ENCODE assay signal across 11 cellular contexts in genomic region chr11:82978422-82979099, GRCh38.
DNase-seq lines count a peak whose midpoint lies in the region; ATAC-seq and TF ChIP-seq lines count a peak whose summit lies in the region.
"Had no signal": no experiment of that assay in that cellular context is flagged by ENCODE, and none has a peak within 500 bp of the region (broad histone marks: within the 10 kb centered on the region; RNA-seq: fewer than 3 reads in every experiment).

No MANE protein-coding gene starts in this region.

- peak; percentile 67 for ATAC-seq in GM18909 (IDR thresholded peaks at IDR 0.05; ENCODE audit: poor library complexity, unreplicated experiment)
- ATAC-seq: WTC11 had no signal

- POLR2A ChIA-PET in AG04449 (lab: Yijun Ruan, JAX) = interaction anchor here (0.7 kb wide), 1 partner anchor 180 kb away, joined by 3 read pairs; no protein-coding TSS in a partner anchor

- CTCF ChIA-PET in AG04449 (lab: Yijun Ruan, JAX) = no interaction called here

- DNase-seq in AG04449 (ENCODE audit: low read depth, low spot score) (peak; percentile 67), LoVo (ENCODE audit: low spot score) (peak; percentile 8), epithelial cell of proximal tubule (ENCODE audit: low read depth) (peak; percentile 59), DMS79 (lab: John Stamatoyannopoulos, UW) (no peak), NCI-H748 treated with DMSO at 0.1 percent for 48 hours (lab: John Stamatoyannopoulos, UW) (no peak)
- DNase-seq in stimulated activated CD4-positive, alpha-beta T cell treated with anti-CD3 and anti-CD28 coated beads, Interleukin-15, amount 100 ng/mL, for 24 hours = no peak
- DNase-seq in stimulated activated naive CD4-positive, alpha-beta T cell treated with Interleukin-2 at 50 U/mL for 16 hours (lab: John Stamatoyannopoulos, UW) = no peak
- DNase-seq: GDM1; stimulated activated CD4-positive, alpha-beta T cell treated with anti-CD3 and anti-CD28 coated beads, Interleukin-2, amount 100 ng/mL, for 24 hours had no signal

- H3K4me3 ChIP-seq in AG04449 (ENCODE audit: low read depth, low read length) (no peak overlapping the region), epithelial cell of proximal tubule (ENCODE audit: low read depth, low read length) (no peak overlapping the region)

- TF ChIP-seq CTCF in AG04449 (IDR thresholded peaks at IDR 0.05; ENCODE audit: insufficient read depth, low read length, missing control alignments) (no peak), epithelial cell of proximal tubule (conservative IDR thresholded peaks at IDR 0.05; ENCODE audit: low read depth, low read length) (no peak)

Comparison
In these comparisons a context has a peak if more than half of its experiments do, and no peak if none do; other contexts are left out.
1. DNase-seq: peak in AG04449 (single experiment), LoVo (single experiment) and epithelial cell of proximal tubule (single experiment); none in DMS79 (single experiment), NCI-H748 treated with DMSO at 0.1 percent for 48 hours (single experiment), stimulated activated CD4-positive, alpha-beta T cell treated with anti-CD3 and anti-CD28 coated beads, Interleukin-15, amount 100 ng/mL, for 24 hours (single experiment) and stimulated activated naive CD4-positive, alpha-beta T cell treated with Interleukin-2 at 50 U/mL for 16 hours (single experiment).